In genomic region chr13:30796833-30797601, GRCh38 we compare ENCODE assay signal across 9 cellular contexts.
DNase-seq lines count a peak whose midpoint lies in the region; ATAC-seq lines count a peak whose summit lies in the region.
"Had no signal": no experiment of that assay in that cellular context is flagged by ENCODE, and none has a peak within 500 bp of the region (broad histone marks: within the 10 kb centered on the region; RNA-seq: fewer than 3 reads in every experiment).

No MANE protein-coding gene starts in this region.

- H3K27ac Mint-ChIP-seq in activated CD4-positive, alpha-beta memory T cell treated with anti-CD3 and anti-CD28 coated beads, Interleukin-2, amount 10 ng/mL, durations not matched to agents 7 days and 5 days, result peak overlapping the region; percentile 73
- peak overlapping the region; percentile 83 for H3K27ac Mint-ChIP-seq in stimulated activated naive CD8-positive, alpha-beta T cell treated with anti-CD3 and anti-CD28 coated beads, Interleukin-15, Interleukin-2, amounts not matched to agents 100 ng/mL and 50 ng/mL, for 24 hours

- H3K27me3 Mint-ChIP-seq in activated CD4-positive, alpha-beta memory T cell treated with anti-CD3 and anti-CD28 coated beads, Interleukin-2, amount 10 ng/mL, durations not matched to agents 7 days and 5 days, result no peaks in the 10 kb centered on the region
- H3K27me3 Mint-ChIP-seq in stimulated activated naive CD8-positive, alpha-beta T cell treated with anti-CD3 and anti-CD28 coated beads, Interleukin-15, Interleukin-2, amounts not matched to agents 100 ng/mL and 50 ng/mL, for 24 hours, result no peaks in the 10 kb centered on the region

- H3K36me3 Mint-ChIP-seq in activated CD4-positive, alpha-beta memory T cell treated with anti-CD3 and anti-CD28 coated beads, Interleukin-2, amount 10 ng/mL, durations not matched to agents 7 days and 5 days (ENCODE audit: low read depth), result no peaks in the 10 kb centered on the region
- H3K36me3 Mint-ChIP-seq in stimulated activated naive CD8-positive, alpha-beta T cell treated with anti-CD3 and anti-CD28 coated beads, Interleukin-15, Interleukin-2, amounts not matched to agents 100 ng/mL and 50 ng/mL, for 24 hours (ENCODE audit: low read depth), result no peaks in the 10 kb centered on the region

- ATAC-seq in GM18498 (IDR thresholded peaks at IDR 0.05; ENCODE audit: unreplicated experiment), result no peak

- peaks cover 36% of the 10 kb centered on the region for H3K4me1 Mint-ChIP-seq in activated CD4-positive, alpha-beta memory T cell treated with anti-CD3 and anti-CD28 coated beads, Interleukin-2, amount 10 ng/mL, durations not matched to agents 7 days and 5 days
- H3K4me1 Mint-ChIP-seq in stimulated activated naive CD8-positive, alpha-beta T cell treated with anti-CD3 and anti-CD28 coated beads, Interleukin-15, Interleukin-2, amounts not matched to agents 100 ng/mL and 50 ng/mL, for 24 hours (ENCODE audit: low read depth), result peaks cover 34% of the 10 kb centered on the region

- CTCF ChIA-PET in activated CD4-positive, alpha-beta memory T cell treated with anti-CD3 and anti-CD28 coated beads, Interleukin-2, amount 10 ng/mL, durations not matched to agents 7 days and 5 days (lab: Charles Lee), result interaction anchor here (0.8 to 1.8 kb wide), 5 partner anchors 9 to 335 kb away, joined by 3 to 6 read pairs (median 4); partner anchors contain the start of gene USPL1

- POLR2A ChIA-PET in activated CD4-positive, alpha-beta memory T cell treated with anti-CD3 and anti-CD28 coated beads, Interleukin-2, amount 10 ng/mL, durations not matched to agents 7 days and 5 days (lab: Charles Lee), result interaction anchor here (0.6 to 4.0 kb wide), 9 partner anchors 9 to 664 kb away, joined by 3 to 31 read pairs (median 5); partner anchors contain the start of genes HMGB1 and USPL1

- H3K4me3 Mint-ChIP-seq in activated CD4-positive, alpha-beta memory T cell treated with anti-CD3 and anti-CD28 coated beads, Interleukin-2, amount 10 ng/mL, durations not matched to agents 7 days and 5 days, result no peak overlapping the region
- H3K4me3 Mint-ChIP-seq in stimulated activated naive CD8-positive, alpha-beta T cell treated with anti-CD3 and anti-CD28 coated beads, Interleukin-15, Interleukin-2, amounts not matched to agents 100 ng/mL and 50 ng/mL, for 24 hours, result peak overlapping the region; percentile 38

- peak; percentile 79 for DNase-seq in activated effector memory CD4-positive, alpha-beta T cell treated with anti-CD3 and anti-CD28 coated beads, Interleukin-2, amount 50 U/mL, for 16 hours
- no peak for DNase-seq in activated effector memory CD4-positive, alpha-beta T cell treated with Interleukin-2 at 50 U/mL for 16 hours
- no peak for DNase-seq in activated CD4-positive, alpha-beta memory T cell treated with anti-CD3 and anti-CD28 coated beads, Interleukin-2, amount 10 ng/mL, durations not matched to agents 7 days and 5 days
- peak; percentile 25 for DNase-seq in iris pigment epithelial cell (ENCODE audit: low read depth)
- DNase-seq in NCI-H146 treated with DMSO at 0.1 percent for 48 hours (lab: John Stamatoyannopoulos, UW; ENCODE audit: unreplicated experiment), result no peak
- no peak for DNase-seq in superior temporal gyrus (ENCODE audit: extremely low spot score)
- DNase-seq: H7 had no signal

- H3K9me3 Mint-ChIP-seq in activated CD4-positive, alpha-beta memory T cell treated with anti-CD3 and anti-CD28 coated beads, Interleukin-2, amount 10 ng/mL, durations not matched to agents 7 days and 5 days, result no peaks in the 10 kb centered on the region
- H3K9me3 Mint-ChIP-seq in stimulated activated naive CD8-positive, alpha-beta T cell treated with anti-CD3 and anti-CD28 coated beads, Interleukin-15, Interleukin-2, amounts not matched to agents 100 ng/mL and 50 ng/mL, for 24 hours, result no peaks in the 10 kb centered on the region

Comparison
In these comparisons a context has a peak if more than half of its experiments do, and no peak if none do; other contexts are left out.
1. DNase-seq: peak in activated effector memory CD4-positive, alpha-beta T cell treated with anti-CD3 and anti-CD28 coated beads, Interleukin-2, amount 50 U/mL, for 16 hours (single experiment) and iris pigment epithelial cell (single experiment); none in activated effector memory CD4-positive, alpha-beta T cell treated with Interleukin-2 at 50 U/mL for 16 hours (single experiment), activated CD4-positive, alpha-beta memory T cell treated with anti-CD3 and anti-CD28 coated beads, Interleukin-2, amount 10 ng/mL, durations not matched to agents 7 days and 5 days (single experiment), NCI-H146 treated with DMSO at 0.1 percent for 48 hours (single experiment) and superior temporal gyrus (single experiment).